In the genomic region with DNA sequence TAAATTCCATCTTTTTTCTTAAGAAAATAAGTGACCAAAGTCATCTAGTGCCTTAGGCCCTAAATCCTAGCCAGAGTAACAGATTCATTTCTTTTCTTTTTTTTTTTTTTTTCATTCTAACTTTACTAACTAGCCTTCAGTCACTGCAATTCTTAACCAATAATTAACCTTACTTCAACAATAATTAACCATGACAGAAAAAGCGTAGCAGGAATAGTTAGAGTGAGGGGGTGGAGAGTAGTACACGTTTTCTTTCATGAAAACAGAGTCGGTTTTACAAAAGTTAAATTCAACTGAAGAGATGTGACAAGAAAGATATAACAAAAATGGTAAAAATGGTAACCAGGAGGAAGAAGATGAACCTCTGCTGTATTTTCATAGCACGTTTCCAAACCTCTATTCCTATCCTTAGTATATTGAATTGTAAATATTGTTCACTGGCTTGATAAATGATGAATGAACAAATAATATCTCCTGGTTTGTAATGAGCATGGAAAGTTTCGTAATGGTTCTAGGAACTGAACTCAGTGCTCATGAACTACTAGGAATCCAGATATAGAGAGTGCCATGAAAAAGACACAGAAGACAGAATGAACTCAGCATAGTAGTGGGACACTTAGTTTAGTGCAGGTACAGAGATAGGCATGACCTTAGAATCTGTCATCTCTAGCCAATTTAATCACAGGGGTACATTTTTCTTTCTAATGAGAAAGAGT, we compare ENCODE assay signal across 24 cellular contexts.
"Had no signal": no experiment of that assay in that cellular context is flagged by ENCODE, and none has a peak within 500 bp of the region (broad histone marks: within the 10 kb centered on the region; RNA-seq: fewer than 3 reads in every experiment).

No MANE protein-coding gene starts in this region.

- DNase-seq: central memory CD4-positive, alpha-beta T cell; effector CD4-positive, alpha-beta T cell; endodermal cell; heart left ventricle; hippocampal formation; kidney glomerular epithelial cell; left ventricle myocardium inferior; mesenchymal stem cell; midbrain; naive B cell; right cardiac atrium; spleen; stimulated activated CD4-positive, alpha-beta T cell treated with anti-CD3 and anti-CD28 coated beads, Interleukin-15, amount 100 ng/mL, for 24 hours; stimulated activated CD4-positive, alpha-beta T cell treated with anti-CD3 and anti-CD28 coated beads, Interleukin-1b, Interleukin-23, amount 100 ng/mL, for 48 hours; stimulated activated CD4-positive, alpha-beta T cell treated with anti-CD3 and anti-CD28 coated beads, Interleukin-4, amount 100 ng/mL, for 24 hours; stimulated activated naive CD8-positive, alpha-beta T cell treated with anti-CD3 and anti-CD28 coated beads, Interleukin-15, amount 100 ng/mL, for 72 hours; testis had no signal

- H3K36me3 Mint-ChIP-seq: naive B cell; stimulated activated memory B cell treated with anti-CD40 and anti-IgM and Interleukin-4, amounts not matched to agents 10 μg/mL and 1 μg/mL and 100 μg/mL, for 72 hours had no signal

- H3K36me3 ChIP-seq: heart left ventricle, left ventricle myocardium inferior, neutrophil, spleen, tibial nerve had no signal

- H3K27ac ChIP-seq: coronary artery, heart left ventricle, left ventricle myocardium inferior, neutrophil, spleen, testis, tibial nerve had no signal

- H3K4me1 ChIP-seq: spleen, testis, tibial nerve had no signal

- H3K27ac Mint-ChIP-seq: endodermal cell; naive B cell; stimulated activated memory B cell treated with anti-CD40 and anti-IgM and Interleukin-4, amounts not matched to agents 10 μg/mL and 1 μg/mL and 100 μg/mL, for 72 hours; stimulated activated naive CD8-positive, alpha-beta T cell treated with anti-CD3 and anti-CD28 coated beads, Interleukin-15, amount 100 ng/mL, for 72 hours had no signal

- FAIRE-seq: frontal cortex had no signal

- H3K27me3 ChIP-seq: heart left ventricle, neutrophil, spleen, testis, tibial nerve had no signal

- H3K4me3 Mint-ChIP-seq: endodermal cell; naive B cell; stimulated activated memory B cell treated with anti-CD40 and anti-IgM and Interleukin-4, amounts not matched to agents 10 μg/mL and 1 μg/mL and 100 μg/mL, for 72 hours; stimulated activated naive CD8-positive, alpha-beta T cell treated with anti-CD3 and anti-CD28 coated beads, Interleukin-15, amount 100 ng/mL, for 72 hours had no signal

- H3K27me3 Mint-ChIP-seq: naive B cell; stimulated activated memory B cell treated with anti-CD40 and anti-IgM and Interleukin-4, amounts not matched to agents 10 μg/mL and 1 μg/mL and 100 μg/mL, for 72 hours; stimulated activated naive CD8-positive, alpha-beta T cell treated with anti-CD3 and anti-CD28 coated beads, Interleukin-15, amount 100 ng/mL, for 72 hours had no signal

- H3K4me3 ChIP-seq: coronary artery, heart left ventricle, left ventricle myocardium inferior, lung, spleen, testis, tibial nerve had no signal

- ATAC-seq: esophagus mucosa; heart left ventricle; right cardiac atrium; stimulated activated memory B cell treated with anti-CD40 and anti-IgM and Interleukin-4, amounts not matched to agents 10 μg/mL and 1 μg/mL and 100 μg/mL, for 72 hours; stimulated activated naive CD8-positive, alpha-beta T cell treated with anti-CD3 and anti-CD28 coated beads, Interleukin-15, amount 100 ng/mL, for 72 hours had no signal

- H3K9me3 ChIP-seq: neutrophil, testis had no signal

- H3K4me1 Mint-ChIP-seq: endodermal cell; naive B cell; stimulated activated memory B cell treated with anti-CD40 and anti-IgM and Interleukin-4, amounts not matched to agents 10 μg/mL and 1 μg/mL and 100 μg/mL, for 72 hours; stimulated activated naive CD8-positive, alpha-beta T cell treated with anti-CD3 and anti-CD28 coated beads, Interleukin-15, amount 100 ng/mL, for 72 hours had no signal
